Comparison of ENCODE assay signal across 8 cellular contexts in the genomic region with DNA sequence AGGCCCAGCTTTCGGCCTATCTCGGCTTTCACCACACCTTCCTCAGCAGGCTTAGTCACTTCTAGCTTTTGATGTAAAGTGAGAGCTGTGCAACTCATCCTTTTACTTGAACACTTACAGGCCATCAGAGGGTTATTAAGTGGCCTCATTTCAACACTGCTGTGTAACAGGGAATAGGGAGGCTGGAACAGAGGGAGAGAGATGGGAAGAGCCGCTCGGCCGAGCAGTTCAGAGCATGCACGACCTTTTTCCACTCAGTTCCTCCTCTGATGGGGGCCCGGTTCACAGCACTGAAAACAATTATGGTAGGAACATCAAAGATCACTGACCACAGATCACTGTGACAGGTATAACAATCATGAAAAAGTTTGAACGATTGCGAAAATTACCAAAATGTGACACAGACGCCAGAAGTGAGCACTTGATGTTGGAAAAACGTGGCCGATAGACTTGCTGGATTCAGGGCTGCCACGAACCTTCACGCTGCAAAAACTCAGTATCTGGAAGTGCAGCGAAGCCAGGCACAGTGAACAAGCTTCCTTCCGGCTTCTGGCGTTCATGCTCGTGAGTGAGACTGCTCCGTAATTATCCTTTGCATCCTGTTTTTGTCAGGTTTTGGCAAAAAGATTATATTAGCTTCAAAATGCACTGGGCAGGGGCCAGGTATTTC. TPM values are rescaled to one million over a fixed set of nuclear protein-coding genes. Genes with fewer than 3 reads are reported as not detected.
DNase-seq lines count a peak whose midpoint lies in the region; ATAC-seq, FAIRE-seq and TF ChIP-seq lines count a peak whose summit lies in the region.

No MANE protein-coding gene starts in this region.

- H3K27ac ChIP-seq in CD8-positive, alpha-beta memory T cell (ENCODE audit: low read depth, low read length): peak overlapping the region; percentile 43
- H3K27ac ChIP-seq in lung (ENCODE audit: low read depth in 1 of 2, low read length in 1 of 2): peak overlapping the region in 1 of 2 donors; percentile 71

- H3K27ac Mint-ChIP-seq in CD8-positive, alpha-beta memory T cell: peak overlapping the region; percentile 37 to 91 (median 80)
- H3K27ac Mint-ChIP-seq in osteocyte (ENCODE audit: unreplicated experiment): no peak overlapping the region
- no peak overlapping the region for H3K27ac Mint-ChIP-seq in endothelial cell (ENCODE audit: unreplicated experiment)

- no peaks in the 10 kb centered on the region for H3K9me3 Mint-ChIP-seq in CD8-positive, alpha-beta memory T cell
- peaks cover 3% of the 10 kb centered on the region for H3K9me3 Mint-ChIP-seq in osteocyte (ENCODE audit: unreplicated experiment)
- H3K9me3 Mint-ChIP-seq in endothelial cell (ENCODE audit: unreplicated experiment): peaks cover 4% of the 10 kb centered on the region

- H3K27me3 ChIP-seq in CD8-positive, alpha-beta memory T cell (ENCODE audit: insufficient read depth, low read length, poor library complexity, severe bottlenecking): no peaks in the 10 kb centered on the region
- no peaks in the 10 kb centered on the region for H3K27me3 ChIP-seq in lung (ENCODE audit: control insufficient read depth, insufficient read depth)

- H3K27me3 Mint-ChIP-seq in CD8-positive, alpha-beta memory T cell: no peaks in the 10 kb centered on the region
- H3K27me3 Mint-ChIP-seq in osteocyte (ENCODE audit: unreplicated experiment): no peaks in the 10 kb centered on the region
- peaks cover 7% of the 10 kb centered on the region for H3K27me3 Mint-ChIP-seq in endothelial cell (ENCODE audit: unreplicated experiment)

- H3K9me3 ChIP-seq in CD8-positive, alpha-beta memory T cell (ENCODE audit: low read length): no peaks in the 10 kb centered on the region
- H3K9me3 ChIP-seq in lung (ENCODE audit: control insufficient read depth in 2 of 2, insufficient read depth in 1 of 2, low read length in 1 of 2): no peaks in the 10 kb centered on the region

- CTCF ChIA-PET in CD8-positive, alpha-beta memory T cell (lab: Charles Lee): interaction anchor here (0.9 to 2.8 kb wide), 5 partner anchors 25 to 137 kb away, joined by 3 to 14 read pairs (median 4); a partner anchor contains a TSS

- H3K4me3 Mint-ChIP-seq in CD8-positive, alpha-beta memory T cell: peak overlapping the region; percentile 31 to 88 (median 74)
- H3K4me3 Mint-ChIP-seq in osteocyte (ENCODE audit: unreplicated experiment) (no peak overlapping the region), endothelial cell (ENCODE audit: unreplicated experiment) (no peak overlapping the region)

- peaks cover 40 to 61% (median 58%) of the 10 kb centered on the region in 3 donors for H3K4me1 Mint-ChIP-seq in CD8-positive, alpha-beta memory T cell
- peaks cover 4% of the 10 kb centered on the region for H3K4me1 Mint-ChIP-seq in osteocyte (ENCODE audit: unreplicated experiment)
- peaks cover 4% of the 10 kb centered on the region for H3K4me1 Mint-ChIP-seq in endothelial cell (ENCODE audit: unreplicated experiment)

- DNase-seq in CD8-positive, alpha-beta memory T cell: no peak
- peak; percentile 45 to 61 for DNase-seq in activated CD4-positive, alpha-beta T cell treated with anti-CD3 and anti-CD28 coated beads, Interleukin-2, amount 50 U/mL, for 48 hours
- DNase-seq in lung (ENCODE audit: low spot score) (peak; percentile 51), osteocyte (ENCODE audit: extremely low spot score, unreplicated experiment) (no peak), urothelium cell line (ENCODE audit: low spot score) (no peak), endothelial cell (ENCODE audit: low spot score) (no peak), NCI-H1436 (lab: John Stamatoyannopoulos, UW) (no peak)

- ATAC-seq in GM21390 (IDR thresholded peaks at IDR 0.05; ENCODE audit: unreplicated experiment) (peak; percentile 77), lung (ENCODE audit: insufficient read depth, low FRiP score) (peak; percentile 69)

- TF ChIP-seq CTCF in lung (IDR thresholded peaks at IDR 0.05; ENCODE audit: control extremely low read depth, extremely low read depth) (no peak), osteocyte (IDR thresholded peaks at IDR 0.05) (no peak), endothelial cell (IDR thresholded peaks at IDR 0.05; ENCODE audit: unreplicated experiment) (no peak)

- peaks cover 6 to 22% (median 8%) of the 10 kb centered on the region in 3 donors for H3K36me3 Mint-ChIP-seq in CD8-positive, alpha-beta memory T cell
- H3K36me3 Mint-ChIP-seq in osteocyte (ENCODE audit: unreplicated experiment) (peaks cover 18% of the 10 kb centered on the region), endothelial cell (ENCODE audit: low read depth, unreplicated experiment) (peaks cover 7% of the 10 kb centered on the region)

- 28 to 35% methylated on average over 19 of the region's 19 CpGs for WGBS in lung, 2 donors

- H3K4me1 ChIP-seq in CD8-positive, alpha-beta memory T cell (ENCODE audit: insufficient read depth, low read length): peaks cover 26% of the 10 kb centered on the region
- H3K4me1 ChIP-seq in lung (ENCODE audit: control insufficient read depth in 2 of 2, insufficient read depth in 2 of 2, low read length in 2 of 2): peaks cover 5% of the 10 kb centered on the region in 2 donors

- POLR2A ChIA-PET in CD8-positive, alpha-beta memory T cell (lab: Charles Lee): interaction anchor here (1.4 kb wide), 1 partner anchor 27 kb away, joined by 8 read pairs; no protein-coding TSS in a partner anchor

- H3K36me3 ChIP-seq in CD8-positive, alpha-beta memory T cell (ENCODE audit: insufficient read depth, low read length): no peaks in the 10 kb centered on the region
- H3K36me3 ChIP-seq in lung (ENCODE audit: control insufficient read depth in 2 of 2, insufficient read depth in 2 of 2, low read length in 2 of 2): no peaks in the 10 kb centered on the region

- FAIRE-seq in urothelium cell line (lab: Jason Lieb, UNC): no peak

- H3K4me3 ChIP-seq in CD8-positive, alpha-beta memory T cell (ENCODE audit: low read length): peak overlapping the region; percentile 6
- no peak overlapping the region for H3K4me3 ChIP-seq in lung

RNA-seq across cellular contexts. Expression of a gene that starts 28.6 kb away (rescaled TPM):
- total RNA-seq in CD8-positive, alpha-beta memory T cell: 10 to 100 TPM; 66.5 to 69.3 TPM
- 15.9 TPM for polyA plus RNA-seq in CD8-positive, alpha-beta memory T cell
- total RNA-seq in lung (100 to 1,000 TPM in 1 of 2 donors, 10 to 100 TPM in 1; 40.2 to 120 TPM), osteocyte (62.1 and 63.2 TPM in 2 replicates), endothelial cell (ENCODE audit: unreplicated experiment) (22.6 TPM)
- polyA plus RNA-seq in lung: 10 to 100 TPM; 29.4 to 47.6 TPM

Comparison
In these comparisons a context has a peak if more than half of its experiments do, and no peak if none do; other contexts are left out.
1. DNase-seq: peak in activated CD4-positive, alpha-beta T cell treated with anti-CD3 and anti-CD28 coated beads, Interleukin-2, amount 50 U/mL, for 48 hours (2 of 2) and lung (single experiment); none in CD8-positive, alpha-beta memory T cell (0 of 5), osteocyte (single experiment), urothelium cell line (single experiment), endothelial cell (single experiment) and NCI-H1436 (single experiment).
2. H3K27ac Mint-ChIP-seq: peak in CD8-positive, alpha-beta memory T cell (8 of 8); none in osteocyte (single experiment) and endothelial cell (single experiment).
3. H3K4me3 Mint-ChIP-seq: peak in CD8-positive, alpha-beta memory T cell (7 of 7); none in osteocyte (single experiment) and endothelial cell (single experiment).